8 cellular contexts compared by ENCODE assay signal in genomic region chr7:67302113-67303039, GRCh38.
DNase-seq lines count a peak whose midpoint lies in the region; ATAC-seq and TF ChIP-seq lines count a peak whose summit lies in the region.

No MANE protein-coding gene starts in this region.

- peak overlapping the region; percentile 97 for H3K18ac ChIP-seq in trophoblast cell (ENCODE audit: low read length)

- no peaks in the 10 kb centered on the region for H3K36me3 ChIP-seq in SU-DHL-6 (ENCODE audit: low read length)
- peaks cover 17% of the 10 kb centered on the region for H3K36me3 ChIP-seq in adipocyte (ENCODE audit: control insufficient read depth, insufficient read depth, low read length, severe bottlenecking)
- peaks cover 6 to 12% of the 10 kb centered on the region in 2 experiments for H3K36me3 ChIP-seq in trophoblast cell (ENCODE audit: control insufficient read depth in 1 of 2, insufficient read depth in 2 of 2, low read length in 2 of 2)

- no CpG with 5 or more reads among the region's 83 CpGs for WGBS in trophoblast cell (ENCODE audit: extremely low coverage, insufficient coverage, insufficient read length)

- peak; percentile 84 for ATAC-seq in HG02678 (IDR thresholded peaks at IDR 0.05; ENCODE audit: unreplicated experiment)

- peaks cover 9% of the 10 kb centered on the region for H3K79me1 ChIP-seq in trophoblast cell (ENCODE audit: low read length)

- H2AK5ac ChIP-seq in trophoblast cell (ENCODE audit: low read length), result no peak overlapping the region

- H3K4me3 Mint-ChIP-seq in type B pancreatic cell, result peak overlapping the region; percentile 92

- TF ChIP-seq CTCF in GM12865 (IDR thresholded peaks at IDR 0.05; ENCODE audit: insufficient read depth, low read depth, low read length, missing control alignments), result no peak
- TF ChIP-seq CTCF in SU-DHL-6 (IDR thresholded peaks at IDR 0.05; ENCODE audit: insufficient read depth, low read length, poor library complexity, severe bottlenecking), result no peak
- TF ChIP-seq CTCF in type B pancreatic cell (conservative IDR thresholded peaks at IDR 0.05), result peak; percentile 67

- peak overlapping the region; percentile 66 for H3K4ac ChIP-seq in trophoblast cell (ENCODE audit: low read depth, low read length)

- peak overlapping the region; percentile 99 for H4K8ac ChIP-seq in trophoblast cell (ENCODE audit: low read depth, low read length)

- H3K4me2 ChIP-seq in SU-DHL-6 (ENCODE audit: low read depth, low read length, poor library complexity, severe bottlenecking) (peak overlapping the region; percentile 95), trophoblast cell (ENCODE audit: low read length) (peak overlapping the region; percentile 61)

- H3K27ac ChIP-seq in SU-DHL-6 (ENCODE audit: low read depth, low read length) (peak overlapping the region; percentile 82), trophoblast cell (ENCODE audit: low read depth, low read length) (peak overlapping the region; percentile 87)

- H2AFZ ChIP-seq in SU-DHL-6 (ENCODE audit: low read depth, low read length, severe bottlenecking) (peak overlapping the region; percentile 88), trophoblast cell (ENCODE audit: insufficient read depth, low read length, poor library complexity) (peak overlapping the region; percentile 100)

- H3K4me3 ChIP-seq in GM12865 (ENCODE audit: low read depth, low read length) (peak overlapping the region; percentile 80), SU-DHL-6 (ENCODE audit: insufficient read depth, low read length, poor library complexity, severe bottlenecking) (peak overlapping the region; percentile 96), adipocyte (ENCODE audit: low read length) (peak overlapping the region; percentile 85), trophoblast cell (ENCODE audit: low read depth, low read length) (peak overlapping the region; percentile 84)

- H2BK120ac ChIP-seq in trophoblast cell (ENCODE audit: insufficient read depth, low read length, poor library complexity), result peak overlapping the region; percentile 90

- no peaks in the 10 kb centered on the region for H4K20me1 ChIP-seq in SU-DHL-6 (ENCODE audit: low read depth, low read length)

- peak; percentile 99 for DNase-seq in GM12865 (ENCODE audit: low read depth)
- DNase-seq in NCI-H128 (lab: John Stamatoyannopoulos, UW; ENCODE audit: unreplicated experiment), result peak; percentile 99
- peak; percentile 100 for DNase-seq in adipocyte (ENCODE audit: low read depth)
- DNase-seq in cardiac septum (ENCODE audit: low spot score), result peak; percentile 99
- peak; percentile 100 for DNase-seq in trophoblast cell
- peak; percentile 98 for DNase-seq in type B pancreatic cell (ENCODE audit: extremely low spot score, unreplicated experiment)

- intact Hi-C loops in cardiac septum (cut with DNase I), result no loop called here

- H3K27me3 Mint-ChIP-seq in type B pancreatic cell, result no peaks in the 10 kb centered on the region

- H3K79me2 ChIP-seq in SU-DHL-6 (ENCODE audit: insufficient read depth, low read length) (peaks cover 52% of the 10 kb centered on the region), trophoblast cell (ENCODE audit: control insufficient read depth, insufficient read depth, low read length, poor library complexity) (peaks cover 7% of the 10 kb centered on the region)

- H3K4me1 ChIP-seq in adipocyte (ENCODE audit: control insufficient read depth, insufficient read depth, low read length) (peaks cover 5% of the 10 kb centered on the region), trophoblast cell (ENCODE audit: control insufficient read depth in 1 of 2, insufficient read depth in 2 of 2, low read length in 2 of 2) (no peaks in the 10 kb centered on the region)

- H3K14ac ChIP-seq in trophoblast cell (ENCODE audit: low read length), result peak overlapping the region; percentile 99

- H3K23ac ChIP-seq in trophoblast cell (ENCODE audit: low read length), result no peak overlapping the region

- no peaks in the 10 kb centered on the region for H3K9me3 Mint-ChIP-seq in type B pancreatic cell

- H3K9me2 ChIP-seq in SU-DHL-6 (replicated peaks; ENCODE audit: insufficient read depth, low read length), result no peaks in the 10 kb centered on the region

- H3K36me3 Mint-ChIP-seq in type B pancreatic cell, result peaks cover 3% of the 10 kb centered on the region

- peak overlapping the region; percentile 88 for H4K91ac ChIP-seq in trophoblast cell (ENCODE audit: low read depth, low read length)

- H3K9ac ChIP-seq in SU-DHL-6 (ENCODE audit: low read length), result peak overlapping the region; percentile 75
- H3K9ac ChIP-seq in adipocyte (ENCODE audit: low read length), result peak overlapping the region; percentile 95
- peak overlapping the region; percentile 89 for H3K9ac ChIP-seq in trophoblast cell (ENCODE audit: low read length)

- peak overlapping the region; percentile 98 for H4K12ac ChIP-seq in trophoblast cell (ENCODE audit: low read depth, low read length)

- H3K9me3 ChIP-seq in SU-DHL-6 (ENCODE audit: insufficient read depth, low read length), result no peaks in the 10 kb centered on the region
- H3K9me3 ChIP-seq in adipocyte (ENCODE audit: control insufficient read depth, low read length), result no peaks in the 10 kb centered on the region
- no peaks in the 10 kb centered on the region for H3K9me3 ChIP-seq in trophoblast cell (ENCODE audit: insufficient read depth, low read depth, low read length)

- H3K4me1 Mint-ChIP-seq in type B pancreatic cell (ENCODE audit: unreplicated experiment), result peaks cover 9% of the 10 kb centered on the region

- peak overlapping the region; percentile 6 for H2BK12ac ChIP-seq in trophoblast cell (ENCODE audit: low read length)

- H3F3A ChIP-seq in SU-DHL-6 (ENCODE audit: insufficient read depth), result peaks cover 5% of the 10 kb centered on the region; the same call in 1 of the 2 replicates

- no peaks in the 10 kb centered on the region for H3K27me3 ChIP-seq in SU-DHL-6 (ENCODE audit: low read length)
- H3K27me3 ChIP-seq in adipocyte (replicated peaks; ENCODE audit: control insufficient read depth, insufficient read depth, low read length), result no peaks in the 10 kb centered on the region
- no peaks in the 10 kb centered on the region for H3K27me3 ChIP-seq in trophoblast cell (ENCODE audit: insufficient read depth, low read length)

- H2BK5ac ChIP-seq in trophoblast cell (ENCODE audit: low read depth, low read length, poor library complexity), result peak overlapping the region; percentile 99

- peak overlapping the region; percentile 99 for H3K27ac Mint-ChIP-seq in type B pancreatic cell

Comparison
In these comparisons a context has a peak if more than half of its experiments do, and no peak if none do; other contexts are left out.
1. Peak in every context shown above with its lines: DNase-seq, ATAC-seq, H3K4me3 ChIP-seq and H3K27ac ChIP-seq.